Comparison of ENCODE assay signal across 30 cellular contexts in genomic region chr19:5526691-5527090, GRCh38. TPM values are rescaled to one million over a fixed set of nuclear protein-coding genes. Genes with fewer than 3 reads are reported as not detected.
"Had no signal": no experiment of that assay in that cellular context is flagged by ENCODE, and none has a peak within 500 bp of the region (broad histone marks: within the 10 kb centered on the region; RNA-seq: fewer than 3 reads in every experiment).

No MANE protein-coding gene starts in this region.

- H3K27ac ChIP-seq: epithelial cell of prostate, esophagus squamous epithelium, gastrocnemius medialis, heart right ventricle, left lung, lower lobe of right lung had no signal

- H3K4me3 Mint-ChIP-seq: dendritic cell treated with granulocyte-macrophage colony-stimulating factor and Interleukin-4, amounts not matched to agents 40 ng/mL and 50 ng/mL, for 4 days; effector memory CD8-positive, alpha-beta T cell; endodermal cell; mesothelial cell of epicardium had no signal

- H3K27ac Mint-ChIP-seq: dendritic cell treated with granulocyte-macrophage colony-stimulating factor and Interleukin-4, amounts not matched to agents 40 ng/mL and 50 ng/mL, for 4 days; effector memory CD8-positive, alpha-beta T cell; endodermal cell; mesothelial cell of epicardium had no signal

- ATAC-seq: effector memory CD8-positive, alpha-beta T cell; esophagus mucosa; gastrocnemius medialis; heart right ventricle; left cardiac atrium; left lung; left ventricle myocardium superior; lower lobe of right lung; mucosa of descending colon had no signal

- H3K36me3 Mint-ChIP-seq: mesothelial cell of epicardium had no signal

- H3K36me3 ChIP-seq: esophagus squamous epithelium, gastrocnemius medialis, heart right ventricle, left lung, lower lobe of right lung had no signal

- H3K9me3 Mint-ChIP-seq: dendritic cell treated with granulocyte-macrophage colony-stimulating factor and Interleukin-4, amounts not matched to agents 40 ng/mL and 50 ng/mL, for 4 days; endodermal cell; mesothelial cell of epicardium had no signal

- DNase-seq: cortex of kidney; effector CD8-positive, alpha-beta T cell; effector memory CD8-positive, alpha-beta T cell; endodermal cell; erythroblast; esophagus squamous epithelium; foreskin fibroblast; foreskin melanocyte; gastrocnemius medialis; glutamatergic neuron; head of caudate nucleus; heart right ventricle; hippocampal formation; left cardiac atrium; left lung; left ventricle myocardium superior; lower lobe of right lung; mesenchymal stem cell; mucosa of descending colon had no signal

- H3K9me3 ChIP-seq: esophagus squamous epithelium, gastrocnemius medialis, heart right ventricle, left lung, lower lobe of right lung, mucosa of descending colon had no signal

- H3K4me1 ChIP-seq: esophagus squamous epithelium, gastrocnemius medialis, heart right ventricle, left lung, lower lobe of right lung had no signal

- FAIRE-seq: colon, endometrium, islet of Langerhans, keratinocyte had no signal

- H3K4me3 ChIP-seq: esophagus squamous epithelium, gastrocnemius medialis, heart right ventricle, left lung, lower lobe of right lung, mucosa of descending colon had no signal

RNA-seq across cellular contexts. Expression of gene TINCR, which starts 41.1 kb away (rescaled TPM):
- total RNA-seq: dermis microvascular lymphatic vessel endothelial cell, glomerular endothelial cell, left ventricle myocardium superior, myocyte had no signal
